Comparison of ENCODE assay signal across 8 cellular contexts in genomic region chr17:27602721-27603445, GRCh38. TPM values are rescaled to one million over a fixed set of nuclear protein-coding genes. Genes with fewer than 3 reads are reported as not detected.
DNase-seq lines count a peak whose midpoint lies in the region; ATAC-seq, FAIRE-seq and TF ChIP-seq lines count a peak whose summit lies in the region.

No MANE protein-coding gene starts in this region.

- no peak for TF ChIP-seq POLR2A in H54 (IDR thresholded peaks at IDR 0.05; ENCODE audit: low read depth, low read length)

- CTCF ChIA-PET in activated CD4-positive, alpha-beta memory T cell treated with anti-CD3 and anti-CD28 coated beads, Interleukin-2, amount 10 ng/mL, durations not matched to agents 7 days and 5 days (lab: Charles Lee): interaction anchor here (0.8 to 5.4 kb wide), 25 partner anchors 11 to 396 kb away, joined by 3 to 100 read pairs (median 5); partner anchors contain the start of genes KSR1 and LGALS9

- ATAC-seq in HG03342 (IDR thresholded peaks at IDR 0.05; ENCODE audit: unreplicated experiment): no peak

- H3K27ac Mint-ChIP-seq in activated CD4-positive, alpha-beta memory T cell treated with anti-CD3 and anti-CD28 coated beads, Interleukin-2, amount 10 ng/mL, durations not matched to agents 7 days and 5 days: no peak overlapping the region

- no peak overlapping the region for H3K4me3 Mint-ChIP-seq in activated CD4-positive, alpha-beta memory T cell treated with anti-CD3 and anti-CD28 coated beads, Interleukin-2, amount 10 ng/mL, durations not matched to agents 7 days and 5 days

- H3K36me3 Mint-ChIP-seq in activated CD4-positive, alpha-beta memory T cell treated with anti-CD3 and anti-CD28 coated beads, Interleukin-2, amount 10 ng/mL, durations not matched to agents 7 days and 5 days (ENCODE audit: low read depth): peaks cover 16% of the 10 kb centered on the region

- no peak for FAIRE-seq in H54 (lab: Jason Lieb, UNC)

- H3K4me1 Mint-ChIP-seq in activated CD4-positive, alpha-beta memory T cell treated with anti-CD3 and anti-CD28 coated beads, Interleukin-2, amount 10 ng/mL, durations not matched to agents 7 days and 5 days: peaks cover 11% of the 10 kb centered on the region

- no peaks in the 10 kb centered on the region for H3K9me3 Mint-ChIP-seq in activated CD4-positive, alpha-beta memory T cell treated with anti-CD3 and anti-CD28 coated beads, Interleukin-2, amount 10 ng/mL, durations not matched to agents 7 days and 5 days

- DNase-seq in BE2C (peak; percentile 70), H54 (ENCODE audit: insufficient read length, low spot score) (peak; percentile 67), NCI-H82 (lab: John Stamatoyannopoulos, UW) (peak; percentile 85), lung microvascular endothelial cell (ENCODE audit: low read depth in 2 of 2) (peak; percentile 73 to 84)
- DNase-seq in activated CD4-positive, alpha-beta memory T cell treated with anti-CD3 and anti-CD28 coated beads, Interleukin-2, amount 10 ng/mL, durations not matched to agents 7 days and 5 days: peak; percentile 73
- peak; percentile 51 for DNase-seq in effector CD8-positive, alpha-beta T cell (lab: John Stamatoyannopoulos, UW)
- DNase-seq in stimulated activated CD8-positive, alpha-beta memory T cell treated with anti-CD3 and anti-CD28 coated beads, Interleukin-15, amount 100 ng/mL, for 1 hour (ENCODE audit: low read depth): peak; percentile 62

- no peaks in the 10 kb centered on the region for H3K9me3 ChIP-seq in BE2C

- H3K4me1 ChIP-seq in BE2C: no peaks in the 10 kb centered on the region

- H3K4me3 ChIP-seq in BE2C (ENCODE audit: low read depth, low read length): no peak overlapping the region

- no peaks in the 10 kb centered on the region for H3K27me3 ChIP-seq in BE2C

- TF ChIP-seq CTCF in BE2C (IDR thresholded peaks at IDR 0.05; ENCODE audit: low read depth, low read length): peak; percentile 84

- H3K27me3 Mint-ChIP-seq in activated CD4-positive, alpha-beta memory T cell treated with anti-CD3 and anti-CD28 coated beads, Interleukin-2, amount 10 ng/mL, durations not matched to agents 7 days and 5 days: no peaks in the 10 kb centered on the region

- POLR2A ChIA-PET in activated CD4-positive, alpha-beta memory T cell treated with anti-CD3 and anti-CD28 coated beads, Interleukin-2, amount 10 ng/mL, durations not matched to agents 7 days and 5 days (lab: Charles Lee): interaction anchor here (0.9 kb wide), 2 partner anchors 9 to 48 kb away, joined by 3 to 5 read pairs; no protein-coding TSS in a partner anchor

- H3K36me3 ChIP-seq in BE2C: no peaks in the 10 kb centered on the region

RNA-seq across cellular contexts. Expression of gene LGALS9, which starts 28.1 kb away (rescaled TPM):
- polyA plus RNA-seq in BE2C (2012; ENCODE audit: insufficient read depth, insufficient read length, low read depth): 0.66 TPM
- 100 to 1,000 TPM; 238 to 240 TPM for total RNA-seq in activated CD4-positive, alpha-beta memory T cell treated with anti-CD3 and anti-CD28 coated beads, Interleukin-2, amount 10 ng/mL, durations not matched to agents 7 days and 5 days
- 24.8 and 25.7 TPM in 2 replicates for total RNA-seq in lung microvascular endothelial cell
